In genomic region chr18:23629444-23629946, GRCh38 we compare ENCODE assay signal across 1 cellular context.
A peak's percentile ranks its signal among the peaks of the same experiment; 100 is the strongest.
TF ChIP-seq lines count a peak whose summit lies in the region.

No MANE protein-coding gene starts in this region.

TF ChIP-seq in HepG2, 621 proteins besides CTCF, POLR2A, EP300 and RAD21 (continued from another document):
- peak; percentile 85 for TF ChIP-seq ISL2 (CRISPR knock-in tag; IDR thresholded peaks at IDR 0.05)
- no peak for TF ChIP-seq SOX13 (IDR thresholded peaks at IDR 0.05)
- TF ChIP-seq SOX13 (CRISPR knock-in tag; conservative IDR thresholded peaks at IDR 0.05 in 1 of 2, IDR thresholded peaks at IDR 0.05 in 1 of 2): peak in 1 of 2 experiments; percentile 78; a peak in 2 of 4 replicates
- no peak for TF ChIP-seq ZNF329 (CRISPR knock-in tag; IDR thresholded peaks at IDR 0.05; ENCODE audit: low read depth)
- no peak for TF ChIP-seq ZNF740 (CRISPR knock-in tag; IDR thresholded peaks at IDR 0.05)
- TF ChIP-seq HDAC1 (CRISPR knock-in tag; IDR thresholded peaks at IDR 0.05): peak; percentile 53; the same call in 1 of the 2 replicates
- no peak for TF ChIP-seq SRSF1 (optimal IDR thresholded peaks at IDR 0.05; ENCODE audit: low read depth, low read length)
- peak; percentile 56; the same call in 1 of the 2 replicates for TF ChIP-seq RNF2 (conservative IDR thresholded peaks at IDR 0.05; ENCODE audit: low read depth)
- TF ChIP-seq TP53 (CRISPR knock-in tag; conservative IDR thresholded peaks at IDR 0.05): no peak
- no peak for TF ChIP-seq ELF1 (CRISPR knock-in tag; IDR thresholded peaks at IDR 0.05)
- TF ChIP-seq ELF3 (CRISPR knock-in tag; IDR thresholded peaks at IDR 0.05): peak; percentile 11; the same call in 1 of the 2 replicates
- TF ChIP-seq CENPX (CRISPR knock-in tag; IDR thresholded peaks at IDR 0.05): no peak
- TF ChIP-seq SP5 (CRISPR knock-in tag; IDR thresholded peaks at IDR 0.05; ENCODE audit: borderline replicate concordance, low read depth): peak; percentile 24; the same call in 1 of the 2 replicates
- TF ChIP-seq GATA4 (IDR thresholded peaks at IDR 0.05; ENCODE audit: borderline replicate concordance, low read depth): peak; percentile 33; the same call in 1 of the 2 replicates
- TF ChIP-seq ZSCAN29 (CRISPR knock-in tag; conservative IDR thresholded peaks at IDR 0.05): no peak
- TF ChIP-seq SMAD3 (CRISPR knock-in tag; IDR thresholded peaks at IDR 0.05): 0 out of 2 replicates have a peak, but pooled peaks have one; percentile 35
- no peak for TF ChIP-seq ZSCAN5A (CRISPR knock-in tag; IDR thresholded peaks at IDR 0.05; ENCODE audit: borderline replicate concordance)
- no peak for TF ChIP-seq ZKSCAN5 (CRISPR knock-in tag; IDR thresholded peaks at IDR 0.05)
- no peak for TF ChIP-seq NFIC (IDR thresholded peaks at IDR 0.05; ENCODE audit: low read length)
- no peak for TF ChIP-seq ZNF281 (CRISPR knock-in tag; IDR thresholded peaks at IDR 0.05; ENCODE audit: borderline replicate concordance)
- no peak for TF ChIP-seq NFYB (CRISPR knock-in tag; IDR thresholded peaks at IDR 0.05)
- no peak for TF ChIP-seq GLMP (CRISPR knock-in tag; IDR thresholded peaks at IDR 0.05; ENCODE audit: borderline replicate concordance)
- no peak for TF ChIP-seq ZNF75D (CRISPR knock-in tag; IDR thresholded peaks at IDR 0.05; ENCODE audit: borderline replicate concordance)
- no peak for TF ChIP-seq RFX5 (IDR thresholded peaks at IDR 0.05; ENCODE audit: low read depth, low read length)
- TF ChIP-seq MAZ (IDR thresholded peaks at IDR 0.05; ENCODE audit: borderline replicate concordance, low read depth, low read length): no peak
- no peak for TF ChIP-seq MAZ (CRISPR knock-in tag; IDR thresholded peaks at IDR 0.05; ENCODE audit: low read depth)
- no peak for TF ChIP-seq KDM2A (CRISPR knock-in tag; IDR thresholded peaks at IDR 0.05; ENCODE audit: borderline replicate concordance, low read depth)
- TF ChIP-seq FOXO1 (CRISPR knock-in tag; IDR thresholded peaks at IDR 0.05): peak; percentile 84
- TF ChIP-seq GATAD2A (CRISPR knock-in tag; IDR thresholded peaks at IDR 0.05): peak; percentile 79
- TF ChIP-seq MED13 (CRISPR knock-in tag; IDR thresholded peaks at IDR 0.05): no peak
- TF ChIP-seq TFAP4 (IDR thresholded peaks at IDR 0.05; ENCODE audit: borderline replicate concordance, low read depth): peak; percentile 31; the same call in 1 of the 2 replicates
- TF ChIP-seq THAP7 (CRISPR knock-in tag; IDR thresholded peaks at IDR 0.05): no peak
- peak; percentile 71 for TF ChIP-seq CREM (IDR thresholded peaks at IDR 0.05)
- no peak for TF ChIP-seq CREM (CRISPR knock-in tag; IDR thresholded peaks at IDR 0.05)
- TF ChIP-seq ZUFSP (CRISPR knock-in tag; IDR thresholded peaks at IDR 0.05; ENCODE audit: borderline replicate concordance): no peak
- TF ChIP-seq FOXA3 (CRISPR knock-in tag; IDR thresholded peaks at IDR 0.05): peak; percentile 93
- no peak for TF ChIP-seq ZNF775 (CRISPR knock-in tag; IDR thresholded peaks at IDR 0.05; ENCODE audit: borderline replicate concordance)
- TF ChIP-seq ATRX (CRISPR knock-in tag; IDR thresholded peaks at IDR 0.05; ENCODE audit: borderline replicate concordance): no peak
- no peak for TF ChIP-seq DNMT1 (CRISPR knock-in tag; IDR thresholded peaks at IDR 0.05)
- no peak for TF ChIP-seq SOX6 (IDR thresholded peaks at IDR 0.05)
- peak; percentile 73; the same call in 1 of the 2 replicates for TF ChIP-seq SOX6 (CRISPR knock-in tag; IDR thresholded peaks at IDR 0.05)
- peak; percentile 66 for TF ChIP-seq PATZ1 (CRISPR knock-in tag; IDR thresholded peaks at IDR 0.05)
- TF ChIP-seq ZNF746 (CRISPR knock-in tag; IDR thresholded peaks at IDR 0.05): peak; percentile 41; the same call in 1 of the 2 replicates
- no peak for TF ChIP-seq SRSF4 (IDR thresholded peaks at IDR 0.05; ENCODE audit: low read depth, low read length, poor library complexity, severe bottlenecking)
- TF ChIP-seq IRF2 (CRISPR knock-in tag; IDR thresholded peaks at IDR 0.05): 0 out of 2 replicates have a peak, but pooled peaks have one; percentile 21
